ENCODE assay signal across 25 cellular contexts in genomic region chr9:93413530-93413929, GRCh38. TPM values are rescaled to one million over a fixed set of nuclear protein-coding genes. Genes with fewer than 3 reads are reported as not detected.
DNase-seq lines count a peak whose midpoint lies in the region; ATAC-seq, FAIRE-seq and TF ChIP-seq lines count a peak whose summit lies in the region.
"Had no signal": no experiment of that assay in that cellular context is flagged by ENCODE, and none has a peak within 500 bp of the region (broad histone marks: within the 10 kb centered on the region; RNA-seq: fewer than 3 reads in every experiment).

No MANE protein-coding gene starts in this region.

- no peaks in the 10 kb centered on the region for H3K9me3 ChIP-seq in HepG2 (ENCODE audit: low read length)
- H3K9me3 ChIP-seq in right lobe of liver = no peaks in the 10 kb centered on the region
- H3K9me3 ChIP-seq in K562 (replicated peaks; ENCODE audit: control insufficient read depth, insufficient read depth, low read depth, low read length) = no peaks in the 10 kb centered on the region
- peaks cover 6 to 19% (median 18%) of the 10 kb centered on the region in 3 donors for H3K9me3 ChIP-seq in tibial artery
- H3K9me3 ChIP-seq: BE2C had no signal

- H2AFZ ChIP-seq in HepG2 (ENCODE audit: low read length) = no peak overlapping the region
- no peak overlapping the region for H2AFZ ChIP-seq in K562 (ENCODE audit: low read depth, low read length)

- H3K4me3 ChIP-seq in HepG2 (replicated peaks in 1 of 3; ENCODE audit: insufficient read depth in 1 of 3, low read depth in 2 of 3, low read length in 3 of 3) (no peak overlapping the region), right lobe of liver (no peak overlapping the region), K562 (no peak overlapping the region), tibial artery (no peak overlapping the region)
- H3K4me3 ChIP-seq: A549, BLaER1, GM12878 had no signal

- H3K4me1 ChIP-seq in HepG2 (ENCODE audit: insufficient read depth, low read length) = no peaks in the 10 kb centered on the region
- H3K4me1 ChIP-seq in right lobe of liver = no peaks in the 10 kb centered on the region
- no peaks in the 10 kb centered on the region for H3K4me1 ChIP-seq in K562 (replicated peaks in 1 of 2; ENCODE audit: control insufficient read depth in 2 of 2, insufficient read depth in 2 of 2, low read length in 2 of 2)
- no peaks in the 10 kb centered on the region for H3K4me1 ChIP-seq in tibial artery
- H3K4me1 ChIP-seq: A549, BE2C, BLaER1 had no signal

- intact Hi-C loops in HepG2 (cut with micrococcal nuclease; ENCODE audit: unreplicated experiment) (no loop called here), right lobe of liver (cut with DNase I) (no loop called here), K562 (cut with micrococcal nuclease) (no loop called here), tibial artery (cut with DNase I; ENCODE audit: low total_unique reads) (no loop called here)

- no peak for TF ChIP-seq RAD21 in HepG2 (CRISPR knock-in tag; IDR thresholded peaks at IDR 0.05)
- no peak for TF ChIP-seq RAD21 in K562 (CRISPR knock-in tag; conservative IDR thresholded peaks at IDR 0.05 in 1 of 2, IDR thresholded peaks at IDR 0.05 in 1 of 2)

- DNase-seq in HepG2 (ENCODE audit: low spot score) = no peak
- DNase-seq in right lobe of liver = no peak
- no peak for DNase-seq in K562 (ENCODE audit: extremely low read depth in 1 of 4, low spot score in 3 of 4)
- peak; percentile 15 for DNase-seq in fibroblast of peridontal ligament (ENCODE audit: extremely low read depth)
- no peak for DNase-seq in NCI-H2081 treated with DMSO at 0.1 percent for 48 hours (lab: John Stamatoyannopoulos, UW)
- DNase-seq in tibial artery = no peak
- DNase-seq: BE2C; C1 segment of cervical spinal cord; CD4-positive, alpha-beta memory T cell; CD4-positive, CD25-positive, alpha-beta regulatory T cell; CD8-positive, alpha-beta memory T cell; COR-L47; DMS 273 treated with DMSO at 0.1 percent for 48 hours; DMS153; DMS53; DMS79; DND-41; EL; GDM1 had no signal

- ATAC-seq in HepG2 (no peak), right lobe of liver (no peak), K562 (no peak)
- ATAC-seq: A549, GM12878 had no signal

- H3K9me1 ChIP-seq in K562 (ENCODE audit: control insufficient read depth, insufficient read depth, low read length) = no peaks in the 10 kb centered on the region

- no peaks in the 10 kb centered on the region for H3K79me2 ChIP-seq in HepG2 (ENCODE audit: insufficient read depth, low read length)
- H3K79me2 ChIP-seq in K562 (ENCODE audit: control insufficient read depth, insufficient read depth, low read length) = no peaks in the 10 kb centered on the region

- H3K27me3 ChIP-seq in HepG2 (ENCODE audit: control insufficient read depth in 1 of 2, insufficient read depth in 2 of 2, low read length in 2 of 2) = no peaks in the 10 kb centered on the region
- no peaks in the 10 kb centered on the region for H3K27me3 ChIP-seq in right lobe of liver
- H3K27me3 ChIP-seq in K562 (ENCODE audit: control insufficient read depth in 2 of 2, insufficient read depth in 2 of 2, low read length in 2 of 2) = peaks cover 0 to 10% of the 10 kb centered on the region in 2 experiments; a peak in 1 of 5 replicates
- peaks cover 0 to 15% of the 10 kb centered on the region in 2 donors for H3K27me3 ChIP-seq in tibial artery
- H3K27me3 ChIP-seq: BE2C, BLaER1 had no signal

- H3K4me2 ChIP-seq in HepG2 (ENCODE audit: low read depth, low read length) = no peak overlapping the region
- no peak overlapping the region for H3K4me2 ChIP-seq in K562 (ENCODE audit: insufficient read depth, low read length)
- H3K4me2 ChIP-seq: A549, BLaER1 had no signal

- H4K20me1 ChIP-seq in HepG2 (ENCODE audit: insufficient read depth, low read length) = no peaks in the 10 kb centered on the region
- H4K20me1 ChIP-seq in K562 (replicated peaks; ENCODE audit: control insufficient read depth, insufficient read depth, low read length) = no peaks in the 10 kb centered on the region
- H4K20me1 ChIP-seq: BLaER1 had no signal

- TF ChIP-seq CTCF in HepG2 (CRISPR knock-in tag; IDR thresholded peaks at IDR 0.05) = no peak
- TF ChIP-seq CTCF in right lobe of liver (IDR thresholded peaks at IDR 0.05) = no peak
- no peak for TF ChIP-seq CTCF in K562 (IDR thresholded peaks at IDR 0.05 in 2 of 3, conservative IDR thresholded peaks at IDR 0.05 in 1 of 3; ENCODE audit: insufficient read depth in 2 of 3, low read depth in 1 of 3, low read length in 3 of 3)
- no peak for TF ChIP-seq CTCF in tibial artery (IDR thresholded peaks at IDR 0.05)

- CTCF ChIA-PET in HepG2 (lab: Yijun Ruan, JAX; ENCODE audit: low intra/inter-chr PET ratio, low total read pairs) = no interaction called here
- CTCF ChIA-PET in K562 (lab: Yijun Ruan, JAX; ENCODE audit: low intra/inter-chr PET ratio) = no interaction called here

- no peak for TF ChIP-seq EP300 in HepG2 (IDR thresholded peaks at IDR 0.05; ENCODE audit: low read depth in 2 of 2, low read length in 2 of 2)
- no peak for TF ChIP-seq EP300 in HepG2 (CRISPR knock-in tag; IDR thresholded peaks at IDR 0.05; ENCODE audit: borderline replicate concordance)
- TF ChIP-seq EP300 in K562 (IDR thresholded peaks at IDR 0.05; ENCODE audit: low read length) = no peak

- H3K27ac ChIP-seq in HepG2 (ENCODE audit: extremely low read length, insufficient read depth, low read length) = no peak overlapping the region
- H3K27ac ChIP-seq in right lobe of liver = no peak overlapping the region
- H3K27ac ChIP-seq in K562 (ENCODE audit: extremely low read depth, low read depth, low read length) = no peak overlapping the region
- no peak overlapping the region for H3K27ac ChIP-seq in tibial artery
- H3K27ac ChIP-seq: 22Rv1, A549, BLaER1 had no signal

- BruUV-seq in HepG2 (replicated peaks; lab: Mats Ljungman, UMichigan) = no TSS peak
- no TSS peak for BruUV-seq in K562 (replicated peaks; lab: Mats Ljungman, UMichigan)

- H3K9ac ChIP-seq in HepG2 (ENCODE audit: insufficient read depth, low read depth, low read length) (no peak overlapping the region), K562 (ENCODE audit: insufficient read depth in 1 of 2, low read depth in 2 of 2, low read length in 2 of 2) (no peak overlapping the region)
- H3K9ac ChIP-seq: BLaER1 had no signal

- POLR2A ChIA-PET in HepG2 (lab: Yijun Ruan, JAX) (no interaction called here), K562 (lab: Yijun Ruan, JAX) (no interaction called here)

- H3K36me3 ChIP-seq in HepG2 (replicated peaks in 1 of 2; ENCODE audit: control insufficient read depth in 1 of 2, insufficient read depth in 2 of 2, low read length in 2 of 2) = no peaks in the 10 kb centered on the region
- H3K36me3 ChIP-seq in right lobe of liver = no peaks in the 10 kb centered on the region
- no peaks in the 10 kb centered on the region for H3K36me3 ChIP-seq in K562 (ENCODE audit: control insufficient read depth, insufficient read depth, low read length)
- H3K36me3 ChIP-seq in tibial artery = no peaks in the 10 kb centered on the region
- H3K36me3 ChIP-seq: BE2C, BLaER1 had no signal

- TF ChIP-seq POLR2A in HepG2 (IDR thresholded peaks at IDR 0.05; ENCODE audit: insufficient read depth in 1 of 2, low read depth in 2 of 2, low read length in 2 of 2) (no peak), right lobe of liver (IDR thresholded peaks at IDR 0.05) (no peak), K562 (conservative IDR thresholded peaks at IDR 0.05) (no peak)

- FAIRE-seq in HepG2 (lab: Jason Lieb, UNC) (no peak), K562 (lab: Jason Lieb, UNC) (no peak)
- FAIRE-seq: GM12878, GM12892, GM18507 had no signal

- in situ Hi-C loops in HepG2 (cut with HindIII; ENCODE audit: extremely low pct_ligation_motif_present, low pct_unique_long_range_greater_than_20kb) (no loop called here), K562 (cut with MboI) (no loop called here)

RNA-seq across cellular contexts. Expression of gene FAM120A, which starts 38.0 kb away (rescaled TPM):
- total RNA-seq in HepG2 (2016; rRNA removed; fragmentation: Illumina TruSeq; extraction: Trizol) (41.3 and 41.8 TPM in 2 replicates), right lobe of liver (10 to 100 TPM; 61.9 to 92.1 (median 76.0) TPM), K562 (2014; rRNA removed) (42.2 and 56.2 TPM in 2 replicates), K562 (2014; rRNA removed; fragmentation: Illumina TruSeq; extraction: Trizol) (38.9 and 41.0 TPM in 2 replicates), K562 (2015; rRNA removed; fragmentation: Illumina TruSeq; extraction: Trizol) (59.5 and 62.1 TPM in 2 replicates), K562 (2021) (71.0 and 72.6 TPM in 2 replicates)
- total RNA-seq in HepG2 (2016; cell fraction: cytosol; rRNA removed; fragmentation: Illumina TruSeq; extraction: Trizol; ENCODE audit: low read depth) = 99.4 and 110 TPM in 2 replicates
- total RNA-seq in HepG2 (2016; cell fraction: insoluble cytoplasmic fraction; rRNA removed; fragmentation: Illumina TruSeq; extraction: Trizol) = 34.8 and 42.4 TPM in 2 replicates
- total RNA-seq in HepG2 (2016; cell fraction: membrane; rRNA removed; fragmentation: Illumina TruSeq; extraction: Trizol) = 53.4 and 57.8 TPM in 2 replicates
- 46.0 and 59.3 TPM in 2 replicates for total RNA-seq in HepG2 (2016; cell fraction: nucleus; rRNA removed; fragmentation: Illumina TruSeq; extraction: Trizol)
- polyA plus RNA-seq in HepG2 (2011; rRNA removed) (39.2 and 44.4 TPM in 2 replicates), K562 (2011; rRNA removed) (50.4 and 52.3 TPM in 2 replicates), K562 (2014; fragmentation: Illumina TruSeq; extraction: Trizol) (60.3 and 69.6 TPM in 2 replicates), K562 (2014; fragmentation: Nextera tagmentation; extraction: Ambion mirVana) (10 to 100 TPM in 1 of 2 experiments, 1 to 10 TPM in 1; 8.7 to 10.3 TPM), K562 (2014; rRNA removed) (34.4 and 47.6 TPM in 2 replicates)
- 26.9 and 28.9 TPM in 2 replicates for polyA plus RNA-seq in HepG2 (2011; cell fraction: cytosol; rRNA removed)
- polyA plus RNA-seq in HepG2 (2011; cell fraction: nucleus; rRNA removed) = 51.5 and 59.5 TPM in 2 replicates
- 31.6 and 31.7 TPM in 2 replicates for polyA plus RNA-seq in HepG2 (2012)
- polyA plus RNA-seq in HepG2 (2016; cell fraction: cytosol; fragmentation: Illumina TruSeq; extraction: Trizol; ENCODE audit: low read depth) = 9.1 and 10.0 TPM in 2 replicates
- 45.9 and 57.3 TPM in 2 replicates for polyA plus RNA-seq in HepG2 (2016; cell fraction: insoluble cytoplasmic fraction; fragmentation: Illumina TruSeq; extraction: Trizol; ENCODE audit: low read depth)
- polyA plus RNA-seq in HepG2 (2016; cell fraction: membrane; fragmentation: Illumina TruSeq; extraction: Trizol; ENCODE audit: low read depth) = 27.2 and 34.6 TPM in 2 replicates
- 71.5 and 73.7 TPM in 2 replicates for polyA plus RNA-seq in HepG2 (2016; cell fraction: nucleus; fragmentation: Illumina TruSeq; extraction: Trizol; ENCODE audit: insufficient read depth, low read depth)
- 98.1 and 226 TPM in 2 replicates for polyA minus RNA-seq in HepG2 (2011; rRNA and poly(A)+ RNA removed; ENCODE audit: low replicate concordance)
- polyA minus RNA-seq in HepG2 (2011; cell fraction: cytosol; rRNA and poly(A)+ RNA removed) = 69.2 and 72.5 TPM in 2 replicates
- polyA minus RNA-seq in HepG2 (2011; cell fraction: nucleus; rRNA and poly(A)+ RNA removed) = 102 and 129 TPM in 2 replicates
- total RNA-seq in K562 (2011; cell fraction: chromatin; rRNA removed; ENCODE audit: low replicate concordance) = 111 and 132 TPM in 2 replicates
- total RNA-seq in K562 (2011; cell fraction: nucleolus; rRNA removed) = 71.4 and 76.6 TPM in 2 replicates
- 75.8 and 80.5 TPM in 2 replicates for total RNA-seq in K562 (2011; cell fraction: nucleoplasm; rRNA removed)
- polyA plus RNA-seq in K562 (2011; cell fraction: cytosol; rRNA removed) = 34.5 and 41.7 TPM in 2 replicates
- 56.2 and 77.0 TPM in 2 replicates for polyA plus RNA-seq in K562 (2011; cell fraction: nucleus; rRNA removed)
- 40.3 and 51.8 TPM in 2 replicates for polyA plus RNA-seq in K562 (2012)
- polyA minus RNA-seq in K562 (2011; rRNA and poly(A)+ RNA removed) = 105 and 107 TPM in 2 replicates
- 89.4 and 94.9 TPM in 2 replicates for polyA minus RNA-seq in K562 (2011; cell fraction: cytosol; rRNA and poly(A)+ RNA removed)
- polyA minus RNA-seq in K562 (2011; cell fraction: nucleus; rRNA and poly(A)+ RNA removed) = 102 and 127 TPM in 2 replicates

RNA-seq across cellular contexts. Expression of gene FAM120AOS, which starts 39.9 kb away (rescaled TPM):
- total RNA-seq in HepG2 (2016; rRNA removed; fragmentation: Illumina TruSeq; extraction: Trizol) (32.0 and 34.6 TPM in 2 replicates), right lobe of liver (10 to 100 TPM; 14.4 to 20.8 (median 17.9) TPM), K562 (2014; rRNA removed) (41.4 and 44.4 TPM in 2 replicates), K562 (2014; rRNA removed; fragmentation: Illumina TruSeq; extraction: Trizol) (39.3 and 42.7 TPM in 2 replicates), K562 (2015; rRNA removed; fragmentation: Illumina TruSeq; extraction: Trizol) (41.7 and 44.3 TPM in 2 replicates), K562 (2021) (39.6 and 43.5 TPM in 2 replicates)
- 63.1 and 65.2 TPM in 2 replicates for total RNA-seq in HepG2 (2016; cell fraction: cytosol; rRNA removed; fragmentation: Illumina TruSeq; extraction: Trizol; ENCODE audit: low read depth)
- 30.3 and 34.1 TPM in 2 replicates for total RNA-seq in HepG2 (2016; cell fraction: insoluble cytoplasmic fraction; rRNA removed; fragmentation: Illumina TruSeq; extraction: Trizol)
- total RNA-seq in HepG2 (2016; cell fraction: membrane; rRNA removed; fragmentation: Illumina TruSeq; extraction: Trizol) = 105 and 109 TPM in 2 replicates
- 19.5 and 23.6 TPM in 2 replicates for total RNA-seq in HepG2 (2016; cell fraction: nucleus; rRNA removed; fragmentation: Illumina TruSeq; extraction: Trizol)
- polyA plus RNA-seq in HepG2 (2011; rRNA removed) (23.8 and 28.2 TPM in 2 replicates), K562 (2011; rRNA removed) (29.6 and 46.1 TPM in 2 replicates), K562 (2014; fragmentation: Illumina TruSeq; extraction: Trizol) (40.5 and 53.4 TPM in 2 replicates), K562 (2014; fragmentation: Nextera tagmentation; extraction: Ambion mirVana) (10 to 100 TPM; 18.8 to 19.4 TPM), K562 (2014; rRNA removed) (39.3 and 41.5 TPM in 2 replicates)
- 19.2 and 21.3 TPM in 2 replicates for polyA plus RNA-seq in HepG2 (2011; cell fraction: cytosol; rRNA removed)
- polyA plus RNA-seq in HepG2 (2011; cell fraction: nucleus; rRNA removed) = 13.3 and 17.0 TPM in 2 replicates
- polyA plus RNA-seq in HepG2 (2012) = 16.2 and 23.6 TPM in 2 replicates
- 84.3 and 93.9 TPM in 2 replicates for polyA plus RNA-seq in HepG2 (2016; cell fraction: cytosol; fragmentation: Illumina TruSeq; extraction: Trizol; ENCODE audit: low read depth)
- polyA plus RNA-seq in HepG2 (2016; cell fraction: insoluble cytoplasmic fraction; fragmentation: Illumina TruSeq; extraction: Trizol; ENCODE audit: low read depth) = 36.9 and 39.3 TPM in 2 replicates
- 109 and 110 TPM in 2 replicates for polyA plus RNA-seq in HepG2 (2016; cell fraction: membrane; fragmentation: Illumina TruSeq; extraction: Trizol; ENCODE audit: low read depth)
- 28.1 and 30.4 TPM in 2 replicates for polyA plus RNA-seq in HepG2 (2016; cell fraction: nucleus; fragmentation: Illumina TruSeq; extraction: Trizol; ENCODE audit: insufficient read depth, low read depth)
- polyA minus RNA-seq in HepG2 (2011; rRNA and poly(A)+ RNA removed; ENCODE audit: low replicate concordance) = 19.7 and 40.4 TPM in 2 replicates
- 12.2 and 13.4 TPM in 2 replicates for polyA minus RNA-seq in HepG2 (2011; cell fraction: cytosol; rRNA and poly(A)+ RNA removed)
- polyA minus RNA-seq in HepG2 (2011; cell fraction: nucleus; rRNA and poly(A)+ RNA removed) = 30.3 and 39.2 TPM in 2 replicates
- 28.9 and 38.7 TPM in 2 replicates for total RNA-seq in K562 (2011; cell fraction: chromatin; rRNA removed; ENCODE audit: low replicate concordance)
- total RNA-seq in K562 (2011; cell fraction: nucleolus; rRNA removed) = 29.7 and 37.4 TPM in 2 replicates
- total RNA-seq in K562 (2011; cell fraction: nucleoplasm; rRNA removed) = 28.1 and 29.3 TPM in 2 replicates
- polyA plus RNA-seq in K562 (2011; cell fraction: cytosol; rRNA removed) = 23.3 and 30.5 TPM in 2 replicates
- 19.8 and 21.6 TPM in 2 replicates for polyA plus RNA-seq in K562 (2011; cell fraction: nucleus; rRNA removed)
- polyA plus RNA-seq in K562 (2012) = 35.5 and 37.7 TPM in 2 replicates
- 30.7 and 32.0 TPM in 2 replicates for polyA minus RNA-seq in K562 (2011; rRNA and poly(A)+ RNA removed)
- 10.5 and 19.3 TPM in 2 replicates for polyA minus RNA-seq in K562 (2011; cell fraction: cytosol; rRNA and poly(A)+ RNA removed)
- polyA minus RNA-seq in K562 (2011; cell fraction: nucleus; rRNA and poly(A)+ RNA removed) = 16.7 and 21.9 TPM in 2 replicates

Comparison
In these comparisons a context has a peak if more than half of its experiments do, and no peak if none do; other contexts are left out.
1. Of the 241 proteins assayed by ChIP-seq in both HepG2 and K562: peak only in HepG2: none; only in K562: none; in both: CEBPB; in neither: 239; mixed calls (peak in some experiments, not most) for 1.